8 cellular contexts compared by ENCODE assay signal in genomic region chr19:2840794-2841790, GRCh38. TPM values are rescaled to one million over a fixed set of nuclear protein-coding genes. Genes with fewer than 3 reads are reported as not detected.
DNase-seq lines count a peak whose midpoint lies in the region; ATAC-seq, FAIRE-seq and TF ChIP-seq lines count a peak whose summit lies in the region.

TSS of gene ZNF555 (plus strand) at chr19:2841475. CDS start at chr19:2841573, 98 bp downstream.

- intact Hi-C loops in pancreas (cut with DNase I), result no loop called here
- intact Hi-C loops in tibial artery (cut with DNase I; ENCODE audit: low total_unique reads), result loop anchor here (1.0 kb wide), 1 partner anchor 58 kb away; no protein-coding TSS in a partner anchor

- peaks cover 10% of the 10 kb centered on the region for H3K36me3 ChIP-seq in adipocyte (ENCODE audit: control insufficient read depth, insufficient read depth, low read length, severe bottlenecking)
- no peaks in the 10 kb centered on the region for H3K36me3 ChIP-seq in cardiac muscle cell
- no peaks in the 10 kb centered on the region for H3K36me3 ChIP-seq in pancreas
- peaks cover 6 to 30% (median 15%) of the 10 kb centered on the region in 3 donors for H3K36me3 ChIP-seq in tibial artery

- WGBS in pancreas, 2 donors, result 0 to 1% methylated on average over 77 to 106 of the region's 106 CpGs

- peak; percentile 88 for FAIRE-seq in pancreas (lab: Jason Lieb, UNC)

- peak; percentile 46 for TF ChIP-seq POLR2A in GM10847 (IDR thresholded peaks at IDR 0.05; ENCODE audit: extremely low read depth, insufficient read length)

- peaks cover 6% of the 10 kb centered on the region for H3K4me1 ChIP-seq in adipocyte (ENCODE audit: control insufficient read depth, insufficient read depth, low read length)
- H3K4me1 ChIP-seq in cardiac muscle cell (ENCODE audit: low read depth), result no peaks in the 10 kb centered on the region
- peaks cover 0 to 7% (median 5%) of the 10 kb centered on the region in 3 donors for H3K4me1 ChIP-seq in pancreas
- H3K4me1 ChIP-seq in tibial artery, result peaks cover 0 to 17% (median 10%) of the 10 kb centered on the region in 4 donors

- peak; percentile 20 for TF ChIP-seq CTCF in cardiac muscle cell (IDR thresholded peaks at IDR 0.05; ENCODE audit: low read depth, low read length)
- TF ChIP-seq CTCF in pancreas (IDR thresholded peaks at IDR 0.05), result peak; percentile 31 to 59 (median 42)
- TF ChIP-seq CTCF in tibial artery (IDR thresholded peaks at IDR 0.05), result peak; percentile 54 to 60

- peak within 1 kb of the TSS; percentile 86 for H3K9ac ChIP-seq in adipocyte (ENCODE audit: low read length)

- H3K27ac ChIP-seq in cardiac muscle cell, result peak within 1 kb of the TSS; percentile 97
- H3K27ac ChIP-seq in pancreas, result peak within 1 kb of the TSS; percentile 87 to 96 (median 94)
- peak within 1 kb of the TSS; percentile 91 for H3K27ac ChIP-seq in tibial artery

- DNase-seq in NCI-H1092 (lab: John Stamatoyannopoulos, UW), result peak; percentile 98
- DNase-seq in SW 1271 (lab: John Stamatoyannopoulos, UW), result peak; percentile 98 to 99
- DNase-seq in adipocyte (ENCODE audit: low read depth), result peak; percentile 100
- DNase-seq in cardiac muscle cell (ENCODE audit: low read depth in 1 of 2, low spot score in 1 of 2), result peak; percentile 99 to 100
- peak; percentile 94 to 100 (median 99) for DNase-seq in pancreas
- DNase-seq in tibial artery, result peak; percentile 100

- H3K9me3 ChIP-seq in adipocyte (ENCODE audit: control insufficient read depth, low read length), result peaks cover 21% of the 10 kb centered on the region
- H3K9me3 ChIP-seq in cardiac muscle cell (ENCODE audit: low read depth), result peaks cover 6% of the 10 kb centered on the region
- H3K9me3 ChIP-seq in pancreas, result no peaks in the 10 kb centered on the region
- H3K9me3 ChIP-seq in tibial artery, result peaks cover 0 to 12% (median 4%) of the 10 kb centered on the region in 3 donors

- ATAC-seq in HG02588 (IDR thresholded peaks at IDR 0.05; ENCODE audit: unreplicated experiment) (peak; percentile 89), pancreas (peak; percentile 96 to 99 (median 97))

- H3K4me3 ChIP-seq in adipocyte (ENCODE audit: low read length) (peak within 1 kb of the TSS; percentile 89), cardiac muscle cell (peak within 1 kb of the TSS; percentile 98), pancreas (peak within 1 kb of the TSS; percentile 87 to 94 (median 88)), tibial artery (peak within 1 kb of the TSS; percentile 68 to 97)

- no peaks in the 10 kb centered on the region for H3K27me3 ChIP-seq in adipocyte (replicated peaks; ENCODE audit: control insufficient read depth, insufficient read depth, low read length)
- no peaks in the 10 kb centered on the region for H3K27me3 ChIP-seq in cardiac muscle cell
- no peaks in the 10 kb centered on the region for H3K27me3 ChIP-seq in pancreas
- no peaks in the 10 kb centered on the region for H3K27me3 ChIP-seq in tibial artery

RNA-seq across cellular contexts. Expression of gene ZNF555, which starts in this region (rescaled TPM):
- total RNA-seq in cardiac muscle cell, result 8.7 and 9.5 TPM in 2 replicates
- polyA plus RNA-seq in cardiac muscle cell, result 9.0 and 15.2 TPM in 2 replicates
- total RNA-seq in pancreas, result 1 to 10 TPM; 3.0 to 6.0 (median 3.8) TPM
- 1 to 10 TPM in 1 of 2 donors, under 1 TPM in 1; 0.68 to 2.1 TPM for polyA plus RNA-seq in pancreas

Comparison
In these comparisons a context has a peak if more than half of its experiments do, and no peak if none do; other contexts are left out.
1. Peak in every context shown above with its lines: DNase-seq, ATAC-seq, H3K4me3 ChIP-seq and H3K27ac ChIP-seq.